ENCODE assay signal across 22 cellular contexts in the genomic region with DNA sequence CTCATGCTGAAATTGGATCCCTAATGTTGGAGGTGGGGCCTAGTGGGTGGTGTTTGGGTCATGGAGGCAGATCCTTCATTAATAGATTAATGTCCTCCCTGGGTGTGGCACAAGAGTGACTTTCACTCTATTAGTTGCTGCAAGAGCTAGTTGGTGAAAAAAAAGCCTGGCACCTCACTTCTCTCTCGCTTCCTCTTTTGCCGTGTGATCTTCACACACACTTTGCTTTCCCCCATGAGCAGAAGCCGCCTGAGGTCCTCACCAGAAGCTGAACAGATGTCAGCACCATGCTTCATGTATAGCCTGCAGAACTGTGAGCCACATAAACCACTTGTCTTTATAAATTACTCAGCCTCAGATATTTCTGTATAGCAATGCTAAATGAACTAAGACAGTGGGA.
DNase-seq lines count a peak whose midpoint lies in the region; ATAC-seq and TF ChIP-seq lines count a peak whose summit lies in the region.
"Had no signal": no experiment of that assay in that cellular context is flagged by ENCODE, and none has a peak within 500 bp of the region (broad histone marks: within the 10 kb centered on the region; RNA-seq: fewer than 3 reads in every experiment).

No MANE protein-coding gene starts in this region.

- no peaks in the 10 kb centered on the region for H3K36me3 Mint-ChIP-seq in T-cell
- H3K36me3 Mint-ChIP-seq: naive B cell; stimulated activated naive B cell treated with anti-CD40 and anti-IgM and Interleukin-4, amounts not matched to agents 10 μg/mL and 1 μg/mL and 100 μg/mL, for 72 hours had no signal

- H3K4me3 Mint-ChIP-seq in T-cell = no peak overlapping the region
- H3K4me3 Mint-ChIP-seq: GM23338; naive B cell; stimulated activated naive B cell treated with anti-CD40 and anti-IgM and Interleukin-4, amounts not matched to agents 10 μg/mL and 1 μg/mL and 100 μg/mL, for 72 hours; T-helper 1 cell treated with Interleukin-12 subunit alpha and Interleukin-12 subunit beta and Interleukin-4 antibody, amounts not matched to agents 30 μg/mL and 1 μg/mL, for 36 hours had no signal

- TF ChIP-seq CTCF in GM12865 (IDR thresholded peaks at IDR 0.05; ENCODE audit: insufficient read depth, low read depth, low read length, missing control alignments) = no peak

- no peaks in the 10 kb centered on the region for H3K4me1 Mint-ChIP-seq in T-cell
- H3K4me1 Mint-ChIP-seq: GM23338; naive B cell; stimulated activated naive B cell treated with anti-CD40 and anti-IgM and Interleukin-4, amounts not matched to agents 10 μg/mL and 1 μg/mL and 100 μg/mL, for 72 hours had no signal

- CTCF ChIA-PET in T-cell (lab: Charles Lee) = interaction anchor here in 1 of 2 donors (1.3 kb wide), 1 partner anchor 11 kb away, joined by 3 read pairs; no protein-coding TSS in a partner anchor

- no peak overlapping the region for H3K4me3 ChIP-seq in GM12865 (ENCODE audit: low read depth, low read length)
- H3K4me3 ChIP-seq: BLaER1 treated with 17β-estradiol and CSF1 and Interleukin-3, amounts not matched to agents 10 nM and 100 nM; GM23338; upper lobe of right lung had no signal

- H3K27me3 Mint-ChIP-seq in T-cell = peaks cover 0 to 9% of the 10 kb centered on the region in 2 donors
- H3K27me3 Mint-ChIP-seq: stimulated activated naive B cell treated with anti-CD40 and anti-IgM and Interleukin-4, amounts not matched to agents 10 μg/mL and 1 μg/mL and 100 μg/mL, for 72 hours had no signal

- H3K9me3 Mint-ChIP-seq in T-cell = no peaks in the 10 kb centered on the region
- H3K9me3 Mint-ChIP-seq: GM23338; stimulated activated naive B cell treated with anti-CD40 and anti-IgM and Interleukin-4, amounts not matched to agents 10 μg/mL and 1 μg/mL and 100 μg/mL, for 72 hours; T-helper 1 cell treated with Interleukin-12 subunit alpha and Interleukin-12 subunit beta and Interleukin-4 antibody, amounts not matched to agents 30 μg/mL and 1 μg/mL, for 36 hours had no signal

- H3K27ac Mint-ChIP-seq in T-cell = no peak overlapping the region
- H3K27ac Mint-ChIP-seq: GM23338; naive B cell; stimulated activated naive B cell treated with anti-CD40 and anti-IgM and Interleukin-4, amounts not matched to agents 10 μg/mL and 1 μg/mL and 100 μg/mL, for 72 hours; T-helper 1 cell treated with Interleukin-12 subunit alpha and Interleukin-12 subunit beta and Interleukin-4 antibody, amounts not matched to agents 30 μg/mL and 1 μg/mL, for 36 hours had no signal

- ATAC-seq in GM19351 (IDR thresholded peaks at IDR 0.05; ENCODE audit: unreplicated experiment) (peak; percentile 69), HG02852 (IDR thresholded peaks at IDR 0.05; ENCODE audit: unreplicated experiment) (peak; percentile 61), GM21825 (IDR thresholded peaks at IDR 0.05; ENCODE audit: unreplicated experiment) (no peak), T-cell (replicated peaks in 1 of 4) (no peak)
- ATAC-seq: GM23338, upper lobe of right lung had no signal

- POLR2A ChIA-PET in T-cell (lab: Charles Lee) = no interaction called here

- in situ Hi-C loops in KBM-7 (cut with MboI; ENCODE audit: low pct_unique_long_range_greater_than_20kb, low sequenced_read_pairs) = no loop called here

- peak; percentile 50 for DNase-seq in GM12865 (ENCODE audit: low read depth)
- peak; percentile 28 for DNase-seq in NAMALWA (ENCODE audit: low spot score)
- no peak for DNase-seq in hypothalamus (lab: John Stamatoyannopoulos, UW)
- no peak for DNase-seq in T-cell
- DNase-seq in KBM-7 = no peak
- DNase-seq: activated CD4-positive, CD25-positive, alpha-beta regulatory T cell treated with anti-CD3 and anti-CD28 coated beads, Interleukin-2, amount 50 U/mL, for 72 hours; activated gamma-delta T cell; anterior cingulate cortex; foreskin melanocyte; naive B cell; NCI-H2029 treated with DMSO at 0.1 percent for 48 hours; NCI-H526 treated with DMSO at 0.1 percent for 48 hours; posterior cingulate gyrus; RPMI8226; stimulated activated naive B cell treated with anti-CD40 and anti-IgM and Interleukin-4, amounts not matched to agents 10 μg/mL and 1 μg/mL and 100 μg/mL, for 72 hours; upper lobe of right lung had no signal

Comparison
In these comparisons a context has a peak if more than half of its experiments do, and no peak if none do; other contexts are left out.
1. DNase-seq: peak in GM12865 (single experiment) and NAMALWA (single experiment); none in hypothalamus (0 of 51), T-cell (0 of 34) and KBM-7 (single experiment).
2. ATAC-seq: peak in GM19351 (single experiment) and HG02852 (single experiment); none in GM21825 (single experiment) and T-cell (0 of 4).